1 cellular context compared by ENCODE assay signal in the genomic region with DNA sequence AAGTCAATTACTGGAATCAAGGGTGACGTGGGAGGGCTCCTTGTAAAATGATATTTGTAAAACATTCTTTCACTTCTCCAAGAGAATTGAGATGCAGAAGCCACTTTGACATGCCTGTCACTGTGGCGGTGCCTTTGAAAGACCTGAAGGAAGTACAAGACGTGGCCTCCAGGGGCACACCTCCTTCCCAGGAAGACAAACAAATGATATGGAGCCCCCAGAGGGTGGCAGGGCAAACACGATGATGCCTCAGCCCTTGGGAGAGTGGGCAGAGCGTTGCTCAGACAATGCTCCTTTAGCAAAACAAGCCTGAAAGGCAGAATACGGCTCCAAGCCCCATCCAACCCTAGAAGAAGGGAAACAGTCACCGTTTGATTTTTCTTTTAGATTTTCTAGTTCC.
TF ChIP-seq lines count a peak whose summit lies in the region.

No MANE protein-coding gene starts in this region.

TF ChIP-seq in K562, 482 proteins besides CTCF, POLR2A, EP300 and RAD21 (continued from another document):
- TF ChIP-seq, protein P1, sequence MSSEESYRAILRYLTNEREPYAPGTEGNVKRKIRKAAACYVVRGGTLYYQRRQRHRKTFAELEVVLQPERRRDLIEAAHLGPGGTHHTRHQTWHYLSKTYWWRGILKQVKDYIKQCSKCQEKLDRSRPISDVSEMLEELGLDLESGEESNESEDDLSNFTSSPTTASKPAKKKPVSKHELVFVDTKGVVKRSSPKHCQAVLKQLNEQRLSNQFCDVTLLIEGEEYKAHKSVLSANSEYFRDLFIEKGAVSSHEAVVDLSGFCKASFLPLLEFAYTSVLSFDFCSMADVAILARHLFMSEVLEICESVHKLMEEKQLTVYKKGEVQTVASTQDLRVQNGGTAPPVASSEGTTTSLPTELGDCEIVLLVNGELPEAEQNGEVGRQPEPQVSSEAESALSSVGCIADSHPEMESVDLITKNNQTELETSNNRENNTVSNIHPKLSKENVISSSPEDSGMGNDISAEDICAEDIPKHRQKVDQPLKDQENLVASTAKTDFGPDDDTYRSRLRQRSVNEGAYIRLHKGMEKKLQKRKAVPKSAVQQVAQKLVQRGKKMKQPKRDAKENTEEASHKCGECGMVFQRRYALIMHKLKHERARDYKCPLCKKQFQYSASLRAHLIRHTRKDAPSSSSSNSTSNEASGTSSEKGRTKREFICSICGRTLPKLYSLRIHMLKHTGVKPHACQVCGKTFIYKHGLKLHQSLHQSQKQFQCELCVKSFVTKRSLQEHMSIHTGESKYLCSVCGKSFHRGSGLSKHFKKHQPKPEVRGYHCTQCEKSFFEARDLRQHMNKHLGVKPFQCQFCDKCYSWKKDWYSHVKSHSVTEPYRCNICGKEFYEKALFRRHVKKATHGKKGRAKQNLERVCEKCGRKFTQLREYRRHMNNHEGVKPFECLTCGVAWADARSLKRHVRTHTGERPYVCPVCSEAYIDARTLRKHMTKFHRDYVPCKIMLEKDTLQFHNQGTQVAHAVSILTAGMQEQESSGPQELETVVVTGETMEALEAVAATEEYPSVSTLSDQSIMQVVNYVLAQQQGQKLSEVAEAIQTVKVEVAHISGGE (CRISPR knock-in tag; IDR thresholded peaks at IDR 0.05) = no peak
- TF ChIP-seq, protein P2, sequence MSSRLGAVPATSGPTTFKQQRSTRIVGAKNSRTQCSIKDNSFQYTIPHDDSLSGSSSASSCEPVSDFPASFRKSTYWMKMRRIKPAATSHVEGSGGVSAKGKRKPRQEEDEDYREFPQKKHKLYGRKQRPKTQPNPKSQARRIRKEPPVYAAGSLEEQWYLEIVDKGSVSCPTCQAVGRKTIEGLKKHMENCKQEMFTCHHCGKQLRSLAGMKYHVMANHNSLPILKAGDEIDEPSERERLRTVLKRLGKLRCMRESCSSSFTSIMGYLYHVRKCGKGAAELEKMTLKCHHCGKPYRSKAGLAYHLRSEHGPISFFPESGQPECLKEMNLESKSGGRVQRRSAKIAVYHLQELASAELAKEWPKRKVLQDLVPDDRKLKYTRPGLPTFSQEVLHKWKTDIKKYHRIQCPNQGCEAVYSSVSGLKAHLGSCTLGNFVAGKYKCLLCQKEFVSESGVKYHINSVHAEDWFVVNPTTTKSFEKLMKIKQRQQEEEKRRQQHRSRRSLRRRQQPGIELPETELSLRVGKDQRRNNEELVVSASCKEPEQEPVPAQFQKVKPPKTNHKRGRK (tag; IDR thresholded peaks at IDR 0.05) = no peak
- TF ChIP-seq NR2C1 (IDR thresholded peaks at IDR 0.05) = no peak
- no peak for TF ChIP-seq NR2C1 (tag; IDR thresholded peaks at IDR 0.05)
- TF ChIP-seq CXXC5 (CRISPR knock-in tag; IDR thresholded peaks at IDR 0.05) = no peak
- no peak for TF ChIP-seq SMARCC2 (IDR thresholded peaks at IDR 0.05; ENCODE audit: low read depth)
- TF ChIP-seq PHF20 (IDR thresholded peaks at IDR 0.05; ENCODE audit: partially characterized antibody) = no peak
- TF ChIP-seq NFATC3 (IDR thresholded peaks at IDR 0.05) = no peak
- no peak for TF ChIP-seq TARDBP (IDR thresholded peaks at IDR 0.05)
- no peak for TF ChIP-seq ZNF384 (IDR thresholded peaks at IDR 0.05; ENCODE audit: low read depth, low read length)
- TF ChIP-seq, protein P3, sequence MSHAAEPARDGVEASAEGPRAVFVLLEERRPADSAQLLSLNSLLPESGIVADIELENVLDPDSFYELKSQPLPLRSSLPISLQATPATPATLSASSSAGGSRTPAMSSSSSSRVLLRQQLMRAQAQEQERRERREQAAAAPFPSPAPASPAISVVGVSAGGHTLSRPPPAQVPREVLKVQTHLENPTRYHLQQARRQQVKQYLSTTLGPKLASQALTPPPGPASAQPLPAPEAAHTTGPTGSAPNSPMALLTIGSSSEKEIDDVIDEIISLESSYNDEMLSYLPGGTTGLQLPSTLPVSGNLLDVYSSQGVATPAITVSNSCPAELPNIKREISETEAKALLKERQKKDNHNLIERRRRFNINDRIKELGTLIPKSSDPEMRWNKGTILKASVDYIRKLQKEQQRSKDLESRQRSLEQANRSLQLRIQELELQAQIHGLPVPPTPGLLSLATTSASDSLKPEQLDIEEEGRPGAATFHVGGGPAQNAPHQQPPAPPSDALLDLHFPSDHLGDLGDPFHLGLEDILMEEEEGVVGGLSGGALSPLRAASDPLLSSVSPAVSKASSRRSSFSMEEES (CRISPR knock-in tag; IDR thresholded peaks at IDR 0.05) = no peak
- no peak for TF ChIP-seq KLF10 (CRISPR knock-in tag; IDR thresholded peaks at IDR 0.05)
- TF ChIP-seq BRF1 (IDR thresholded peaks at IDR 0.05; ENCODE audit: borderline replicate concordance, extremely low read depth, insufficient read length) = no peak
- TF ChIP-seq SMARCA5 (IDR thresholded peaks at IDR 0.05) = no peak
- TF ChIP-seq MYNN (IDR thresholded peaks at IDR 0.05) = no peak
- TF ChIP-seq MYNN (CRISPR knock-in tag; IDR thresholded peaks at IDR 0.05) = no peak
- TF ChIP-seq, protein P4, sequence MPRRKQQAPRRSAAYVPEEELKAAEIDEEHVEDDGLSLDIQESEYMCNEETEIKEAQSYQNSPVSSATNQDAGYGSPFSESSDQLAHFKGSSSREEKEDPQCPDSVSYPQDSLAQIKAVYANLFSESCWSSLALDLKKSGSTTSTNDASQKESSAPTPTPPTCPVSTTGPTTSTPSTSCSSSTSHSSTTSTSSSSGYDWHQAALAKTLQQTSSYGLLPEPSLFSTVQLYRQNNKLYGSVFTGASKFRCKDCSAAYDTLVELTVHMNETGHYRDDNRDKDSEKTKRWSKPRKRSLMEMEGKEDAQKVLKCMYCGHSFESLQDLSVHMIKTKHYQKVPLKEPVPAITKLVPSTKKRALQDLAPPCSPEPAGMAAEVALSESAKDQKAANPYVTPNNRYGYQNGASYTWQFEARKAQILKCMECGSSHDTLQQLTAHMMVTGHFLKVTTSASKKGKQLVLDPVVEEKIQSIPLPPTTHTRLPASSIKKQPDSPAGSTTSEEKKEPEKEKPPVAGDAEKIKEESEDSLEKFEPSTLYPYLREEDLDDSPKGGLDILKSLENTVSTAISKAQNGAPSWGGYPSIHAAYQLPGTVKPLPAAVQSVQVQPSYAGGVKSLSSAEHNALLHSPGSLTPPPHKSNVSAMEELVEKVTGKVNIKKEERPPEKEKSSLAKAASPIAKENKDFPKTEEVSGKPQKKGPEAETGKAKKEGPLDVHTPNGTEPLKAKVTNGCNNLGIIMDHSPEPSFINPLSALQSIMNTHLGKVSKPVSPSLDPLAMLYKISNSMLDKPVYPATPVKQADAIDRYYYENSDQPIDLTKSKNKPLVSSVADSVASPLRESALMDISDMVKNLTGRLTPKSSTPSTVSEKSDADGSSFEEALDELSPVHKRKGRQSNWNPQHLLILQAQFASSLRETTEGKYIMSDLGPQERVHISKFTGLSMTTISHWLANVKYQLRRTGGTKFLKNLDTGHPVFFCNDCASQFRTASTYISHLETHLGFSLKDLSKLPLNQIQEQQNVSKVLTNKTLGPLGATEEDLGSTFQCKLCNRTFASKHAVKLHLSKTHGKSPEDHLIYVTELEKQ (CRISPR knock-in tag; IDR thresholded peaks at IDR 0.05) = no peak
- no peak for TF ChIP-seq HEY1 (CRISPR knock-in tag; IDR thresholded peaks at IDR 0.05; ENCODE audit: borderline replicate concordance)
